In genomic region chrX:38754102-38754790, GRCh38 we compare ENCODE assay signal across 8 cellular contexts. TPM values are rescaled to one million over a fixed set of nuclear protein-coding genes. Genes with fewer than 3 reads are reported as not detected.
DNase-seq lines count a peak whose midpoint lies in the region; ATAC-seq, FAIRE-seq and TF ChIP-seq lines count a peak whose summit lies in the region.

No MANE protein-coding gene starts in this region.

- TF ChIP-seq POLR2A in tibial nerve (IDR thresholded peaks at IDR 0.05), result no peak

- no peaks in the 10 kb centered on the region for H3K36me3 Mint-ChIP-seq in T-helper 2 cell treated with Interferon-gamma antibody and Interleukin-4, amounts not matched to agents 5 μg/mL and 100 μg/mL, for 36 hours (ENCODE audit: low read depth)

- no peaks in the 10 kb centered on the region for H3K79me1 ChIP-seq in mesenchymal stem cell (replicated peaks; ENCODE audit: low read length, poor library complexity, severe bottlenecking)

- H3K9ac ChIP-seq in mesenchymal stem cell (ENCODE audit: low read length), result peak overlapping the region; percentile 7

- no peak overlapping the region for H4K8ac ChIP-seq in mesenchymal stem cell (ENCODE audit: low read length)

- H4K91ac ChIP-seq in mesenchymal stem cell (ENCODE audit: low read length), result no peak overlapping the region

- H3K14ac ChIP-seq in mesenchymal stem cell (ENCODE audit: low read length in 2 of 2), result no peak overlapping the region

- peaks cover 3% of the 10 kb centered on the region for H3K9me3 Mint-ChIP-seq in T-helper 2 cell treated with Interferon-gamma antibody and Interleukin-4, amounts not matched to agents 5 μg/mL and 100 μg/mL, for 36 hours

- no peak overlapping the region for H3K4ac ChIP-seq in mesenchymal stem cell (ENCODE audit: low read depth in 1 of 2, low read length in 2 of 2)

- H3K4me1 ChIP-seq in SJCRH30 (peaks cover 8% of the 10 kb centered on the region; the same call in 1 of the 2 replicates), mesenchymal stem cell (ENCODE audit: control insufficient read depth, insufficient read depth, low read depth, low read length) (no peaks in the 10 kb centered on the region), tibial nerve (peaks cover 0 to 9% (median 0%) of the 10 kb centered on the region in 4 donors)

- peak; percentile 38 for TF ChIP-seq CTCF in LNCaP clone FGC (IDR thresholded peaks at IDR 0.05; ENCODE audit: control insufficient read depth, extremely low read depth, insufficient read depth)
- peak; percentile 49 to 63 (median 61) for TF ChIP-seq CTCF in tibial nerve (IDR thresholded peaks at IDR 0.05)

- no peak overlapping the region for H2AK5ac ChIP-seq in mesenchymal stem cell (ENCODE audit: low read length, severe bottlenecking)

- H3K27ac ChIP-seq in SJCRH30, result peak overlapping the region; percentile 74
- H3K27ac ChIP-seq in mesenchymal stem cell (ENCODE audit: low read length, poor library complexity, severe bottlenecking), result no peak overlapping the region
- no peak overlapping the region for H3K27ac ChIP-seq in tibial nerve

- FAIRE-seq in colon (lab: Jason Lieb, UNC), result peak; percentile 97

- H3K9me3 ChIP-seq in SJCRH30 (replicated peaks) (no peaks in the 10 kb centered on the region), mesenchymal stem cell (ENCODE audit: control insufficient read depth, low read length) (no peaks in the 10 kb centered on the region), tibial nerve (no peaks in the 10 kb centered on the region)

- H3K4me3 ChIP-seq in LNCaP clone FGC (ENCODE audit: low read depth, low read length) (no peak overlapping the region), SJCRH30 (no peak overlapping the region), mesenchymal stem cell (ENCODE audit: insufficient read depth in 1 of 2, low read depth in 1 of 2, low read length in 2 of 2) (no peak overlapping the region), tibial nerve (no peak overlapping the region)

- H3K23ac ChIP-seq in mesenchymal stem cell (ENCODE audit: low read length in 2 of 2), result no peak overlapping the region

- H2BK120ac ChIP-seq in mesenchymal stem cell (ENCODE audit: low read depth, low read length), result no peak overlapping the region

- H2BK12ac ChIP-seq in mesenchymal stem cell (ENCODE audit: low read length in 2 of 2), result no peak overlapping the region

- no peak for TF ChIP-seq EP300 in tibial nerve (IDR thresholded peaks at IDR 0.05)

- H3K27me3 Mint-ChIP-seq in T-helper 2 cell treated with Interferon-gamma antibody and Interleukin-4, amounts not matched to agents 5 μg/mL and 100 μg/mL, for 36 hours (ENCODE audit: low read depth), result peaks cover 4% of the 10 kb centered on the region

- DNase-seq in T-helper 2 cell (peak in 3 of 5 experiments; percentile 1 to 47 (median 3)), LNCaP clone FGC (ENCODE audit: low read depth) (peak; percentile 18), SJCRH30 (peak; percentile 15 to 71), mesenchymal stem cell (peak; percentile 54), tibial nerve (ENCODE audit: low spot score in 2 of 2) (peak in 1 of 2 donors; percentile 52)
- DNase-seq in T-helper 2 cell treated with Interferon-gamma antibody and Interleukin-4, amounts not matched to agents 5 μg/mL and 100 μg/mL, for 36 hours (ENCODE audit: low spot score), result no peak

- 78% methylated on average over 2 of the region's 6 CpGs for WGBS in mesenchymal stem cell
- 25 to 27% methylated on average over 6 of the region's 6 CpGs for WGBS in tibial nerve, 2 donors

- no peak overlapping the region for H3K4me2 ChIP-seq in mesenchymal stem cell (ENCODE audit: low read length, poor library complexity, severe bottlenecking)

- no peaks in the 10 kb centered on the region for H3K27me3 ChIP-seq in SJCRH30
- H3K27me3 ChIP-seq in mesenchymal stem cell (ENCODE audit: control insufficient read depth in 1 of 2, insufficient read depth in 1 of 2, low read length in 2 of 2), result peaks cover 0 to 51% of the 10 kb centered on the region in 2 experiments
- H3K27me3 ChIP-seq in tibial nerve, result no peaks in the 10 kb centered on the region

- no peaks in the 10 kb centered on the region for H3K4me1 Mint-ChIP-seq in T-helper 2 cell treated with Interferon-gamma antibody and Interleukin-4, amounts not matched to agents 5 μg/mL and 100 μg/mL, for 36 hours (ENCODE audit: low read depth)

- no peak overlapping the region for H3K18ac ChIP-seq in mesenchymal stem cell (ENCODE audit: low read depth in 1 of 2, low read length in 2 of 2)

- H2BK15ac ChIP-seq in mesenchymal stem cell (ENCODE audit: low read depth, poor library complexity, severe bottlenecking), result no peak overlapping the region

- H3K4me3 Mint-ChIP-seq in T-helper 2 cell treated with Interferon-gamma antibody and Interleukin-4, amounts not matched to agents 5 μg/mL and 100 μg/mL, for 36 hours, result no peak overlapping the region

- H2BK5ac ChIP-seq in mesenchymal stem cell (ENCODE audit: low read depth, low read length, poor library complexity, severe bottlenecking), result no peak overlapping the region

- ATAC-seq in HG03442 (IDR thresholded peaks at IDR 0.05; ENCODE audit: unreplicated experiment), result no peak

- no peak overlapping the region for H3K27ac Mint-ChIP-seq in T-helper 2 cell treated with Interferon-gamma antibody and Interleukin-4, amounts not matched to agents 5 μg/mL and 100 μg/mL, for 36 hours

- H2AFZ ChIP-seq in mesenchymal stem cell (ENCODE audit: low read depth, low read length), result no peak overlapping the region

- H3K36me3 ChIP-seq in SJCRH30 (no peaks in the 10 kb centered on the region), mesenchymal stem cell (ENCODE audit: control insufficient read depth in 1 of 2, insufficient read depth in 2 of 2, low read depth in 1 of 2, low read length in 2 of 2) (no peaks in the 10 kb centered on the region), tibial nerve (no peaks in the 10 kb centered on the region)

RNA-seq across cellular contexts. Expression of gene MID1IP1, which starts 47.0 kb away (rescaled TPM):
- 46.8 and 46.9 TPM in 2 replicates for total RNA-seq in SJCRH30 (2014; rRNA removed; shearing (Covaris generic))
- polyA plus RNA-seq in mesenchymal stem cell (2013, experiment 1 of 2), result 39.9 TPM
- polyA plus RNA-seq in mesenchymal stem cell (2013, experiment 2 of 2), result 41.8 TPM
- total RNA-seq in tibial nerve, result 100 to 1,000 TPM in 2 of 4 donors, 10 to 100 TPM in 2; 67.5 to 153 (median 97.1) TPM
